ENCODE assay signal across 8 cellular contexts in genomic region chr1:160030657-160031367, GRCh38. TPM values are rescaled to one million over a fixed set of nuclear protein-coding genes. Genes with fewer than 3 reads are reported as not detected.
DNase-seq lines count a peak whose midpoint lies in the region; ATAC-seq and TF ChIP-seq lines count a peak whose summit lies in the region.

No MANE protein-coding gene starts in this region.

- peak overlapping the region; percentile 67 for H3K4me3 ChIP-seq in colonic mucosa
- peak overlapping the region; percentile 77 for H3K4me3 ChIP-seq in mesodermal cell (ENCODE audit: extremely low read depth, insufficient read depth, low read length, poor library complexity, severe bottlenecking)
- H3K4me3 ChIP-seq in urinary bladder (ENCODE audit: low read depth, low read length) = peak overlapping the region; percentile 75

- TF ChIP-seq CTCF in colonic mucosa (IDR thresholded peaks at IDR 0.05) = no peak

- H3K4me1 ChIP-seq in colonic mucosa (peaks cover 11% of the 10 kb centered on the region), mesodermal cell (ENCODE audit: control insufficient read depth, insufficient read depth, low read length, poor library complexity, severe bottlenecking) (peaks cover 8% of the 10 kb centered on the region), urinary bladder (ENCODE audit: insufficient read depth) (peaks cover 2% of the 10 kb centered on the region)

- DNase-seq in DMS53 treated with DMSO at 0.1 percent for 48 hours (lab: John Stamatoyannopoulos, UW; ENCODE audit: unreplicated experiment) (peak; percentile 24), NCI-H69 (lab: John Stamatoyannopoulos, UW) (peak; percentile 75), colonic mucosa (peak; percentile 34), cerebellar nuclear complex (lab: John Stamatoyannopoulos, UW) (no peak)

- H3K36me3 ChIP-seq in colonic mucosa (no peaks in the 10 kb centered on the region), mesodermal cell (ENCODE audit: control insufficient read depth, insufficient read depth, low read length) (no peaks in the 10 kb centered on the region), urinary bladder (ENCODE audit: insufficient read depth) (no peaks in the 10 kb centered on the region)

- WGBS in mesodermal cell (ENCODE audit: insufficient coverage in 2 of 2), 2 experiments = 13 to 14% methylated on average over 11 to 23 of the region's 23 CpGs
- WGBS in urinary bladder = 11% methylated on average over 23 of the region's 23 CpGs

- H3K9ac ChIP-seq in colonic mucosa (ENCODE audit: low read depth in 2 of 2, low read length in 2 of 2) = peak overlapping the region; percentile 72 to 84

- no peaks in the 10 kb centered on the region for H3K9me3 ChIP-seq in colonic mucosa
- H3K9me3 ChIP-seq in mesodermal cell (ENCODE audit: control insufficient read depth, low read length) = no peaks in the 10 kb centered on the region

- peak; percentile 9 for ATAC-seq in GM21423 (IDR thresholded peaks at IDR 0.05; ENCODE audit: unreplicated experiment)
- ATAC-seq in HG03439 (IDR thresholded peaks at IDR 0.05; ENCODE audit: unreplicated experiment) = no peak

- H3K27ac ChIP-seq in colonic mucosa (peak overlapping the region; percentile 46), mesodermal cell (ENCODE audit: low read depth, low read length, severe bottlenecking) (no peak overlapping the region), urinary bladder (ENCODE audit: low read depth) (no peak overlapping the region)

- intact Hi-C loops in colonic mucosa (cut with DNase I) = no loop called here

- no peaks in the 10 kb centered on the region for H3K27me3 ChIP-seq in colonic mucosa

RNA-seq across cellular contexts. Expression of gene PIGM, which starts 1.0 kb away (rescaled TPM):
- total RNA-seq in colonic mucosa (1 to 10 TPM; 4.0 to 6.2 TPM), urinary bladder (6.2 TPM)
- 2.6 TPM for polyA plus RNA-seq in mesodermal cell (2013, experiment 1 of 2)
- polyA plus RNA-seq in mesodermal cell (2013, experiment 2 of 2) = 2.7 TPM
- 4.6 TPM for polyA plus RNA-seq in urinary bladder

RNA-seq across cellular contexts. Expression of gene KCNJ10, which starts 39.1 kb away (rescaled TPM):
- under 1 TPM in 1 of 2 donors, not detected in 1; 0.29 TPM for total RNA-seq in colonic mucosa
- 0.29 TPM for polyA plus RNA-seq in mesodermal cell (2013, experiment 1 of 2)
- polyA plus RNA-seq in mesodermal cell (2013, experiment 2 of 2) = 0.10 TPM
- 0.26 TPM for total RNA-seq in urinary bladder
- 0.06 TPM for polyA plus RNA-seq in urinary bladder

RNA-seq across cellular contexts. Expression of gene KCNJ9, which starts 50.5 kb away (rescaled TPM):
- total RNA-seq in colonic mucosa (under 1 TPM; 0.11 to 0.30 TPM), urinary bladder (0.26 TPM)
- polyA plus RNA-seq in mesodermal cell (2013, experiment 1 of 2) = 0.11 TPM
- polyA plus RNA-seq in mesodermal cell (2013, experiment 2 of 2) = not detected
- polyA plus RNA-seq in urinary bladder = 0.04 TPM

Comparison
In these comparisons a context has a peak if more than half of its experiments do, and no peak if none do; other contexts are left out.
1. DNase-seq: peak in DMS53 treated with DMSO at 0.1 percent for 48 hours (single experiment), NCI-H69 (single experiment) and colonic mucosa (single experiment); none in cerebellar nuclear complex (0 of 2).
2. Peak in every context shown above with its lines, with median percentiles within 50 percentile points of each other: H3K4me3 ChIP-seq.